ENCODE assay signal across 8 cellular contexts in the genomic region with DNA sequence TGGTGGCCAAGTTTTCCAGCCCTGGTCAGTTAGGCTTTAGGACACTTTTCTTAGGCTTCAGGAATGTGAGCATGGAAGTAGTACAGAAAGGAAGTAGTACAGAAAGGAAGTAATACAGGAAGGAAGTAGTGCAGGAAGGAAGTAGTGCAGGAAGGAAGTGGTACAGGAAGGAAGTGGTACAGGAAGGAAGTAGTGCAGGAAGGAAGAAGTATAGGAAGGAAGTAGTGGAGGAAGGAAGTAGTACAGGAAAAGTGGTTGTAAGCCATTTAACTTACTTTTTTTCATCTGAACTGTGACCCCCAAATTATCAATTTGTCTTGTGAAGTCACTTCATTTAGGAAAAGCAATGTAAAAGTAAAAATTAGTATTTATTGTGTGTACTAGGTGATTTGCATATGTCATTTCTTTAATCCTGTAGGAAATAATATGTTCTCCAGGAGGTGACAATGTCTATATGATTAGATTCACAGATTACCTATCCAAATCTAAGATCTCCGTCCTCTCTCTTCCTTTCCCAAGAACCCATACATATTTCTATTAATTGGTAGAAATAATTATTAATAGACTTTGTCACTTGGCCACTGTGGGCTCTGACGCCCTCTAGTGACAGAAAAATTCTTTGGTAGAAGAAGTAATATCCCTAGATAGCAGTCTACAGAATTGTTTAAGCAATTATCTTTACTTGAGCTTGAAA. TPM values are rescaled to one million over a fixed set of nuclear protein-coding genes. Genes with fewer than 3 reads are reported as not detected.
DNase-seq lines count a peak whose midpoint lies in the region; ATAC-seq, FAIRE-seq and TF ChIP-seq lines count a peak whose summit lies in the region.

No MANE protein-coding gene starts in this region.

- no peak for DNase-seq in CD4-positive, alpha-beta T cell
- DNase-seq in H7, result peak; percentile 39
- no peak for DNase-seq in WTC11 (ENCODE audit: low spot score)

- no peaks in the 10 kb centered on the region for H3K36me3 ChIP-seq in H7 (replicated peaks; ENCODE audit: control insufficient read depth, insufficient read depth, low read length)

- POLR2A ChIA-PET in CD4-positive, alpha-beta T cell (lab: Charles Lee), result interaction anchor here (0.8 to 1.5 kb wide), 9 partner anchors 9 to 406 kb away, joined by 3 to 6 read pairs (median 4); a partner anchor contains a TSS
- POLR2A ChIA-PET in WTC11 (lab: Charles Lee), result interaction anchor here (0.6 kb wide), 1 partner anchor 418 kb away, joined by 3 read pairs; no protein-coding TSS in a partner anchor

- H3K4me3 ChIP-seq in H7 (ENCODE audit: insufficient read depth, low read depth, low read length) (no peak overlapping the region), WI38 (ENCODE audit: low read depth, low read length) (no peak overlapping the region)

- peaks cover 3% of the 10 kb centered on the region for H3K9me3 ChIP-seq in CD4-positive, alpha-beta T cell (ENCODE audit: control insufficient read depth, low read length)

- no peak for ATAC-seq in CD4-positive, alpha-beta T cell (ENCODE audit: poor library complexity)
- ATAC-seq in HG03280 (IDR thresholded peaks at IDR 0.05; ENCODE audit: unreplicated experiment) (no peak), WTC11 (no peak), HG03469 (IDR thresholded peaks at IDR 0.05; ENCODE audit: unreplicated experiment) (no peak)
- ATAC-seq in activated CD4-positive, CD25-positive, alpha-beta regulatory T cell treated with anti-CD3 and anti-CD28 coated beads, Interleukin-2, amount 50 U/mL, for 24 hours, result no peak

- peak; percentile 95 for FAIRE-seq in islet of Langerhans (lab: Jason Lieb, UNC)

- TF ChIP-seq CTCF in CD4-positive, alpha-beta T cell (IDR thresholded peaks at IDR 0.05), result peak; percentile 32
- TF ChIP-seq CTCF in WI38 (IDR thresholded peaks at IDR 0.05; ENCODE audit: low read depth, low read length) (peak; percentile 45; the same call in 1 of the 2 replicates), WTC11 (IDR thresholded peaks at IDR 0.05) (no peak; the same call in 1 of the 2 replicates)

- H3K27me3 ChIP-seq in CD4-positive, alpha-beta T cell (ENCODE audit: control insufficient read depth, insufficient read depth, low read length), result no peaks in the 10 kb centered on the region
- H3K27me3 ChIP-seq in H7 (ENCODE audit: control insufficient read depth, insufficient read depth, low read length), result peaks cover 26% of the 10 kb centered on the region

- peak overlapping the region; percentile 48 for H3K27ac Mint-ChIP-seq in CD4-positive, alpha-beta T cell
- no peak overlapping the region for H3K27ac Mint-ChIP-seq in WTC11

- no peak overlapping the region for H3K27ac ChIP-seq in CD4-positive, alpha-beta T cell (ENCODE audit: low read depth, low read length)

- intact Hi-C loops in CD4-positive, alpha-beta T cell (cut with DNase I, micrococcal nuclease), result no loop called here

- H3K36me3 Mint-ChIP-seq in CD4-positive, alpha-beta T cell (ENCODE audit: low read depth), result peaks cover 8% of the 10 kb centered on the region
- H3K36me3 Mint-ChIP-seq in WTC11, result no peaks in the 10 kb centered on the region

- H3K4me3 Mint-ChIP-seq in CD4-positive, alpha-beta T cell, result peak overlapping the region; percentile 40
- H3K4me3 Mint-ChIP-seq in WTC11, result no peak overlapping the region

- H3K27me3 Mint-ChIP-seq in CD4-positive, alpha-beta T cell, result no peaks in the 10 kb centered on the region
- H3K27me3 Mint-ChIP-seq in WTC11 (ENCODE audit: low read depth), result peaks cover 30% of the 10 kb centered on the region

- H3K4me1 Mint-ChIP-seq in CD4-positive, alpha-beta T cell (ENCODE audit: low read depth), result peaks cover 69% of the 10 kb centered on the region
- H3K4me1 Mint-ChIP-seq in WTC11, result peaks cover 15% of the 10 kb centered on the region

- CTCF ChIA-PET in CD4-positive, alpha-beta T cell (lab: Charles Lee), result interaction anchor here (0.7 to 1.6 kb wide), 7 partner anchors 9 to 151 kb away, joined by 3 to 9 read pairs (median 3); no protein-coding TSS in a partner anchor
- CTCF ChIA-PET in WTC11 (lab: Charles Lee), result interaction anchor here (0.5 to 1.3 kb wide), 18 partner anchors 10 to 259 kb away, joined by 3 to 13 read pairs (median 3); a partner anchor contains a TSS

- peaks cover 6% of the 10 kb centered on the region for H3K9me3 Mint-ChIP-seq in CD4-positive, alpha-beta T cell
- H3K9me3 Mint-ChIP-seq in WTC11, result no peaks in the 10 kb centered on the region

TF ChIP-seq in WTC11, 78 proteins besides CTCF, POLR2A, EP300 and RAD21 (continues in another document):
- TF ChIP-seq TEAD4 (CRISPR knock-in tag; IDR thresholded peaks at IDR 0.05) (no peak), ZNF121 (CRISPR knock-in tag; IDR thresholded peaks at IDR 0.05) (no peak), RELA (CRISPR knock-in tag; IDR thresholded peaks at IDR 0.05; ENCODE audit: borderline replicate concordance) (no peak), GRHL2 (CRISPR knock-in tag; IDR thresholded peaks at IDR 0.05; ENCODE audit: insufficient replicate concordance, severe bottlenecking) (no peak)
- TF ChIP-seq, protein P1, sequence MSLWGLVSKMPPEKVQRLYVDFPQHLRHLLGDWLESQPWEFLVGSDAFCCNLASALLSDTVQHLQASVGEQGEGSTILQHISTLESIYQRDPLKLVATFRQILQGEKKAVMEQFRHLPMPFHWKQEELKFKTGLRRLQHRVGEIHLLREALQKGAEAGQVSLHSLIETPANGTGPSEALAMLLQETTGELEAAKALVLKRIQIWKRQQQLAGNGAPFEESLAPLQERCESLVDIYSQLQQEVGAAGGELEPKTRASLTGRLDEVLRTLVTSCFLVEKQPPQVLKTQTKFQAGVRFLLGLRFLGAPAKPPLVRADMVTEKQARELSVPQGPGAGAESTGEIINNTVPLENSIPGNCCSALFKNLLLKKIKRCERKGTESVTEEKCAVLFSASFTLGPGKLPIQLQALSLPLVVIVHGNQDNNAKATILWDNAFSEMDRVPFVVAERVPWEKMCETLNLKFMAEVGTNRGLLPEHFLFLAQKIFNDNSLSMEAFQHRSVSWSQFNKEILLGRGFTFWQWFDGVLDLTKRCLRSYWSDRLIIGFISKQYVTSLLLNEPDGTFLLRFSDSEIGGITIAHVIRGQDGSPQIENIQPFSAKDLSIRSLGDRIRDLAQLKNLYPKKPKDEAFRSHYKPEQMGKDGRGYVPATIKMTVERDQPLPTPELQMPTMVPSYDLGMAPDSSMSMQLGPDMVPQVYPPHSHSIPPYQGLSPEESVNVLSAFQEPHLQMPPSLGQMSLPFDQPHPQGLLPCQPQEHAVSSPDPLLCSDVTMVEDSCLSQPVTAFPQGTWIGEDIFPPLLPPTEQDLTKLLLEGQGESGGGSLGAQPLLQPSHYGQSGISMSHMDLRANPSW (CRISPR knock-in tag; conservative IDR thresholded peaks at IDR 0.05; ENCODE audit: low read depth), result no peak
- TF ChIP-seq, protein P2, sequence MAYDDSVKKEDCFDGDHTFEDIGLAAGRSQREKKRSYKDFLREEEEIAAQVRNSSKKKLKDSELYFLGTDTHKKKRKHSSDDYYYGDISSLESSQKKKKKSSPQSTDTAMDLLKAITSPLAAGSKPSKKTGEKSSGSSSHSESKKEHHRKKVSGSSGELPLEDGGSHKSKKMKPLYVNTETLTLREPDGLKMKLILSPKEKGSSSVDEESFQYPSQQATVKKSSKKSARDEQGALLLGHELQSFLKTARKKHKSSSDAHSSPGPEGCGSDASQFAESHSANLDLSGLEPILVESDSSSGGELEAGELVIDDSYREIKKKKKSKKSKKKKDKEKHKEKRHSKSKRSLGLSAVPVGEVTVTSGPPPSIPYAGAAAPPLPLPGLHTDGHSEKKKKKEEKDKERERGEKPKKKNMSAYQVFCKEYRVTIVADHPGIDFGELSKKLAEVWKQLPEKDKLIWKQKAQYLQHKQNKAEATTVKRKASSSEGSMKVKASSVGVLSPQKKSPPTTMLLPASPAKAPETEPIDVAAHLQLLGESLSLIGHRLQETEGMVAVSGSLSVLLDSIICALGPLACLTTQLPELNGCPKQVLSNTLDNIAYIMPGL (CRISPR knock-in tag; IDR thresholded peaks at IDR 0.05), result no peak
- TF ChIP-seq, protein P3, sequence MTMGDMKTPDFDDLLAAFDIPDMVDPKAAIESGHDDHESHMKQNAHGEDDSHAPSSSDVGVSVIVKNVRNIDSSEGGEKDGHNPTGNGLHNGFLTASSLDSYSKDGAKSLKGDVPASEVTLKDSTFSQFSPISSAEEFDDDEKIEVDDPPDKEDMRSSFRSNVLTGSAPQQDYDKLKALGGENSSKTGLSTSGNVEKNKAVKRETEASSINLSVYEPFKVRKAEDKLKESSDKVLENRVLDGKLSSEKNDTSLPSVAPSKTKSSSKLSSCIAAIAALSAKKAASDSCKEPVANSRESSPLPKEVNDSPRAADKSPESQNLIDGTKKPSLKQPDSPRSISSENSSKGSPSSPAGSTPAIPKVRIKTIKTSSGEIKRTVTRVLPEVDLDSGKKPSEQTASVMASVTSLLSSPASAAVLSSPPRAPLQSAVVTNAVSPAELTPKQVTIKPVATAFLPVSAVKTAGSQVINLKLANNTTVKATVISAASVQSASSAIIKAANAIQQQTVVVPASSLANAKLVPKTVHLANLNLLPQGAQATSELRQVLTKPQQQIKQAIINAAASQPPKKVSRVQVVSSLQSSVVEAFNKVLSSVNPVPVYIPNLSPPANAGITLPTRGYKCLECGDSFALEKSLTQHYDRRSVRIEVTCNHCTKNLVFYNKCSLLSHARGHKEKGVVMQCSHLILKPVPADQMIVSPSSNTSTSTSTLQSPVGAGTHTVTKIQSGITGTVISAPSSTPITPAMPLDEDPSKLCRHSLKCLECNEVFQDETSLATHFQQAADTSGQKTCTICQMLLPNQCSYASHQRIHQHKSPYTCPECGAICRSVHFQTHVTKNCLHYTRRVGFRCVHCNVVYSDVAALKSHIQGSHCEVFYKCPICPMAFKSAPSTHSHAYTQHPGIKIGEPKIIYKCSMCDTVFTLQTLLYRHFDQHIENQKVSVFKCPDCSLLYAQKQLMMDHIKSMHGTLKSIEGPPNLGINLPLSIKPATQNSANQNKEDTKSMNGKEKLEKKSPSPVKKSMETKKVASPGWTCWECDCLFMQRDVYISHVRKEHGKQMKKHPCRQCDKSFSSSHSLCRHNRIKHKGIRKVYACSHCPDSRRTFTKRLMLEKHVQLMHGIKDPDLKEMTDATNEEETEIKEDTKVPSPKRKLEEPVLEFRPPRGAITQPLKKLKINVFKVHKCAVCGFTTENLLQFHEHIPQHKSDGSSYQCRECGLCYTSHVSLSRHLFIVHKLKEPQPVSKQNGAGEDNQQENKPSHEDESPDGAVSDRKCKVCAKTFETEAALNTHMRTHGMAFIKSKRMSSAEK (CRISPR knock-in tag; IDR thresholded peaks at IDR 0.05; ENCODE audit: borderline replicate concordance), result no peak

RNA-seq across cellular contexts. Expression of a gene that starts 3.9 kb away (rescaled TPM):
- total RNA-seq in CD4-positive, alpha-beta T cell, result 10 to 100 TPM; 23.8 to 28.2 TPM
- 0.14 TPM in 1 of 2 replicates, not detected in the other for total RNA-seq in H7 (2014; rRNA removed; shearing (Covaris generic))
- 2.1 to 4.1 TPM (median 3.3 TPM) in 3 replicates for total RNA-seq in WTC11 (2021)

RNA-seq across cellular contexts. Expression of a gene that starts 34.1 kb away (rescaled TPM):
- 1 to 10 TPM; 1.8 to 2.1 TPM for total RNA-seq in CD4-positive, alpha-beta T cell
- total RNA-seq in H7 (2014; rRNA removed; shearing (Covaris generic)), result not detected in 2 replicates
- total RNA-seq in WTC11 (2021), result 4.4 to 7.3 TPM (median 5.3 TPM) in 3 replicates
